Comparison of ENCODE assay signal across 9 cellular contexts in the genomic region with DNA sequence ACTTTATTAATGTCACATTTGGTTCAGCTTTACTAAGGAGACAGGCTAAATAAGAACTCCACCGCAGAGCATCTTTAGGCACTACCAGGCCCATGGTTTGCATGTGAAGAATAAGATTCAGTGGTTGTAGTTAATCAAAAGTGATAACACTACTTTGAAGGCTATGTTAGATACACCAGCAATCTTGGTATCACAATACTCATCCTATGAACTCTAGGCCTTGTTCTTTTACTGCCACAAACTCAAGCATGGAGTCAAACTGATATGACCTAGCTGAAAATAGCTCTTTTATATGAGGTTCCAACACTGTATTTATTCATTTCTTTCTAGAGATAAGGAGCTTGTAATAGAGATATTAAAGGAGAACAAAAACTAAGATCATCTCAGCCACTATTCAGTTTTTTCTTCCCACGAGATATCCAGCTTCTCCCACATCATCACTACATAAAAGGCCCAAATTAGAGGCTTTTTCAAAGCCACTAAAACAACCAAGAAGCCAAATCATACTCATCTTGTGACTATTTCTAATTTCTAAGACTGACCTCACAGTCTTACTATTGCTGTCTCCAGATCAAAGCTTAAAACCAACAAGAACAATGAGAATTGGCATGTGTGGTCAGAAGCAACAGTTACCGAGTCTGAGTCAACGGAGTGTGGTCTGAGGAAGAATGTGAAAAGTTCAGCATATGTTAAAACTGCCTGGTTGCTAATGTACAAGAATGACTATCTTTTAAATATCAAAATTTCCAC. TPM values are rescaled to one million over a fixed set of nuclear protein-coding genes. Genes with fewer than 3 reads are reported as not detected.
DNase-seq lines count a peak whose midpoint lies in the region; ATAC-seq, FAIRE-seq and TF ChIP-seq lines count a peak whose summit lies in the region.
"Had no signal": no experiment of that assay in that cellular context is flagged by ENCODE, and none has a peak within 500 bp of the region (broad histone marks: within the 10 kb centered on the region; RNA-seq: fewer than 3 reads in every experiment).

No MANE protein-coding gene starts in this region.

- H3K9me3 Mint-ChIP-seq in activated CD4-positive, alpha-beta memory T cell treated with anti-CD3 and anti-CD28 coated beads, Interleukin-2, amount 10 ng/mL, durations not matched to agents 7 days and 5 days: peaks cover 2% of the 10 kb centered on the region
- H3K9me3 Mint-ChIP-seq in neural progenitor cell: peaks cover 16% of the 10 kb centered on the region

- DNase-seq in GM12891 (ENCODE audit: insufficient read length, low spot score) (no peak), HCT116 (ENCODE audit: low read depth, low spot score) (no peak), M059J (ENCODE audit: low read depth) (peak; percentile 96), glomerular visceral epithelial cell (ENCODE audit: extremely low spot score) (peak; percentile 94), hippocampal formation (lab: John Stamatoyannopoulos, UW) (no peak), globus pallidus (ENCODE audit: low spot score) (no peak), neural progenitor cell (ENCODE audit: low spot score) (no peak)
- DNase-seq in activated CD4-positive, alpha-beta memory T cell treated with anti-CD3 and anti-CD28 coated beads, Interleukin-2, amount 10 ng/mL, durations not matched to agents 7 days and 5 days: no peak

- no peak overlapping the region for H3K4me2 ChIP-seq in HCT116 (ENCODE audit: low read length)
- H3K4me2 ChIP-seq in neural progenitor cell: no peak overlapping the region

- no peak for TF ChIP-seq POLR2A in GM12891 (IDR thresholded peaks at IDR 0.05; ENCODE audit: low read depth, low read length)
- no peak for TF ChIP-seq POLR2A in HCT116 (IDR thresholded peaks at IDR 0.05; ENCODE audit: borderline replicate concordance, extremely low read depth, insufficient read depth, insufficient read length)

- H3K4me3 ChIP-seq in HCT116 (replicated peaks in 1 of 2; ENCODE audit: low read depth in 1 of 2, low read length in 2 of 2): no peak overlapping the region
- H3K4me3 ChIP-seq in neural progenitor cell: no peak overlapping the region

- peaks cover 2% of the 10 kb centered on the region for H3K4me1 Mint-ChIP-seq in activated CD4-positive, alpha-beta memory T cell treated with anti-CD3 and anti-CD28 coated beads, Interleukin-2, amount 10 ng/mL, durations not matched to agents 7 days and 5 days
- no peaks in the 10 kb centered on the region for H3K4me1 Mint-ChIP-seq in neural progenitor cell
- H3K4me1 Mint-ChIP-seq: IgD-negative memory B cell had no signal

- no peaks in the 10 kb centered on the region for H3K36me3 Mint-ChIP-seq in activated CD4-positive, alpha-beta memory T cell treated with anti-CD3 and anti-CD28 coated beads, Interleukin-2, amount 10 ng/mL, durations not matched to agents 7 days and 5 days (ENCODE audit: low read depth)
- no peaks in the 10 kb centered on the region for H3K36me3 Mint-ChIP-seq in neural progenitor cell
- H3K36me3 Mint-ChIP-seq: IgD-negative memory B cell had no signal

- no peak for TF ChIP-seq RAD21 in HCT116 (IDR thresholded peaks at IDR 0.05; ENCODE audit: low read depth)

- H3F3A ChIP-seq in neural progenitor cell (ENCODE audit: low read depth): no peaks in the 10 kb centered on the region

- no peaks in the 10 kb centered on the region for H3K79me2 ChIP-seq in HCT116 (ENCODE audit: insufficient read depth, low read length)
- H3K79me2 ChIP-seq in neural progenitor cell (ENCODE audit: low read depth): no peaks in the 10 kb centered on the region

- no peaks in the 10 kb centered on the region for H3K9me2 ChIP-seq in HCT116 (ENCODE audit: insufficient read depth)

- H3K27ac ChIP-seq in HCT116 (ENCODE audit: low read depth, low read length): no peak overlapping the region
- H3K27ac ChIP-seq in neural progenitor cell: no peak overlapping the region

- no peak overlapping the region for H3K4me3 Mint-ChIP-seq in activated CD4-positive, alpha-beta memory T cell treated with anti-CD3 and anti-CD28 coated beads, Interleukin-2, amount 10 ng/mL, durations not matched to agents 7 days and 5 days
- no peak overlapping the region for H3K4me3 Mint-ChIP-seq in neural progenitor cell
- H3K4me3 Mint-ChIP-seq: IgD-negative memory B cell had no signal

- no TSS peak for BruUV-seq in HCT116 (replicated peaks; lab: Mats Ljungman, UMichigan)

- no peaks in the 10 kb centered on the region for H3K4me1 ChIP-seq in HCT116 (ENCODE audit: control insufficient read depth in 1 of 2, insufficient read depth in 2 of 2, low read length in 2 of 2)
- H3K4me1 ChIP-seq in neural progenitor cell: no peaks in the 10 kb centered on the region

- H3K27me3 Mint-ChIP-seq in activated CD4-positive, alpha-beta memory T cell treated with anti-CD3 and anti-CD28 coated beads, Interleukin-2, amount 10 ng/mL, durations not matched to agents 7 days and 5 days: no peaks in the 10 kb centered on the region
- H3K27me3 Mint-ChIP-seq in neural progenitor cell (ENCODE audit: insufficient read depth, low read depth): peaks cover 2% of the 10 kb centered on the region
- H3K27me3 Mint-ChIP-seq: IgD-negative memory B cell had no signal

- RAD21 ChIA-PET in HCT116 (lab: Charles Lee; ENCODE audit: low non-redundant PET in 1 of 2, low total read pairs in 2 of 2, uncharacterized antibody in 2 of 2, unreplicated experiment in 2 of 2): no interaction called here

- H3K9me3 ChIP-seq in HCT116 (ENCODE audit: control insufficient read depth in 1 of 2, insufficient read depth in 1 of 2, low read depth in 1 of 2, low read length in 2 of 2) (no peaks in the 10 kb centered on the region), neural progenitor cell (ENCODE audit: low read depth) (no peaks in the 10 kb centered on the region)

- H2AFZ ChIP-seq in HCT116 (ENCODE audit: low read depth, low read length, poor library complexity, severe bottlenecking) (no peak overlapping the region), neural progenitor cell (replicated peaks) (no peak overlapping the region)

- TF ChIP-seq CTCF in HCT116 (IDR thresholded peaks at IDR 0.05 in 2 of 3, conservative IDR thresholded peaks at IDR 0.05 in 1 of 3; ENCODE audit: borderline replicate concordance in 1 of 3, insufficient read depth in 1 of 3, low read depth in 2 of 3, low read length in 2 of 3) (no peak), neural progenitor cell (IDR thresholded peaks at IDR 0.05) (no peak)

- no peaks in the 10 kb centered on the region for H3K27me3 ChIP-seq in HCT116 (ENCODE audit: insufficient read depth, low read length)
- H3K27me3 ChIP-seq in neural progenitor cell: no peaks in the 10 kb centered on the region

- intact Hi-C loops in HCT116 (cut with micrococcal nuclease): no loop called here

- H3K27ac Mint-ChIP-seq in activated CD4-positive, alpha-beta memory T cell treated with anti-CD3 and anti-CD28 coated beads, Interleukin-2, amount 10 ng/mL, durations not matched to agents 7 days and 5 days: no peak overlapping the region
- H3K27ac Mint-ChIP-seq in neural progenitor cell: no peak overlapping the region
- H3K27ac Mint-ChIP-seq: IgD-negative memory B cell had no signal

- peak; percentile 65; the same call in 1 of the 2 replicates for ATAC-seq in HCT116

- H3K9ac ChIP-seq in HCT116 (ENCODE audit: low read length) (no peak overlapping the region), neural progenitor cell (no peak overlapping the region)

- POLR2A ChIA-PET in HCT116 (lab: Charles Lee): no interaction called here
- POLR2A ChIA-PET in activated CD4-positive, alpha-beta memory T cell treated with anti-CD3 and anti-CD28 coated beads, Interleukin-2, amount 10 ng/mL, durations not matched to agents 7 days and 5 days (lab: Charles Lee): interaction anchor here (1.0 kb wide), 1 partner anchor 451 kb away, joined by 3 read pairs; no protein-coding TSS in a partner anchor

- CTCF ChIA-PET in HCT116 (lab: Charles Lee): no interaction called here
- CTCF ChIA-PET in activated CD4-positive, alpha-beta memory T cell treated with anti-CD3 and anti-CD28 coated beads, Interleukin-2, amount 10 ng/mL, durations not matched to agents 7 days and 5 days (lab: Charles Lee): no interaction called here

- peak; percentile 43 for FAIRE-seq in GM12891 (lab: Jason Lieb, UNC)

- H3K36me3 ChIP-seq in HCT116 (ENCODE audit: control insufficient read depth in 1 of 2, insufficient read depth in 2 of 2, low read length in 2 of 2) (no peaks in the 10 kb centered on the region), neural progenitor cell (no peaks in the 10 kb centered on the region)

- no peaks in the 10 kb centered on the region for H4K20me1 ChIP-seq in HCT116 (ENCODE audit: insufficient read depth)
- no peaks in the 10 kb centered on the region for H4K20me1 ChIP-seq in neural progenitor cell (ENCODE audit: low read depth)

TF ChIP-seq in GM12891, 5 proteins besides CTCF, POLR2A, EP300 and RAD21:
- peak; percentile 70; the same call in 1 of the 2 replicates for TF ChIP-seq POU2F2 (IDR thresholded peaks at IDR 0.05; ENCODE audit: low read depth, low read length)
- no peak for TF ChIP-seq POLR2AphosphoS5 (IDR thresholded peaks at IDR 0.05; ENCODE audit: low read depth, low read length)
- TF ChIP-seq PAX5 (IDR thresholded peaks at IDR 0.05; ENCODE audit: insufficient read depth, low read length, severe bottlenecking): no peak
- TF ChIP-seq SPI1 (IDR thresholded peaks at IDR 0.05; ENCODE audit: low read depth, low read length): no peak
- no peak for TF ChIP-seq TAF1 (IDR thresholded peaks at IDR 0.05; ENCODE audit: low read depth, low read length)

TF ChIP-seq in HCT116, 20 proteins besides CTCF, POLR2A, EP300 and RAD21:
- TF ChIP-seq TCF7L2 (IDR thresholded peaks at IDR 0.05; ENCODE audit: borderline replicate concordance, extremely low read depth, insufficient read depth, insufficient read length): no peak
- TF ChIP-seq JUND (IDR thresholded peaks at IDR 0.05): 0 out of 2 replicates have a peak, but pooled peaks have one; percentile 6

RNA-seq across cellular contexts. Expression of gene GUCY1A2, which starts 25.1 kb away (rescaled TPM):
- under 0.01 TPM for polyA plus RNA-seq in GM12891 (2012; ENCODE audit: low read depth, missing spikeins)
- total RNA-seq in HCT116 (2021; ENCODE audit: unreplicated experiment): 0.10 TPM
- under 0.01 and 0.02 TPM in 2 replicates for polyA plus RNA-seq in HCT116 (2012)
- total RNA-seq in M059J (2014; rRNA removed; shearing (Covaris generic)): 0.39 and 1.1 TPM in 2 replicates
- not detected for total RNA-seq in activated CD4-positive, alpha-beta memory T cell treated with anti-CD3 and anti-CD28 coated beads, Interleukin-2, amount 10 ng/mL, durations not matched to agents 7 days and 5 days
- total RNA-seq in neural progenitor cell (ENCODE audit: low replicate concordance): 0.54 and 0.56 TPM in 2 replicates
- polyA plus RNA-seq: IgD-negative memory B cell had no signal

Comparison
In these comparisons a context has a peak if more than half of its experiments do, and no peak if none do; other contexts are left out.
1. DNase-seq: peak in M059J (single experiment) and glomerular visceral epithelial cell (single experiment); none in GM12891 (single experiment), HCT116 (single experiment), hippocampal formation (0 of 2), activated CD4-positive, alpha-beta memory T cell treated with anti-CD3 and anti-CD28 coated beads, Interleukin-2, amount 10 ng/mL, durations not matched to agents 7 days and 5 days (single experiment), globus pallidus (single experiment) and neural progenitor cell (single experiment).